ENCODE assay signal across 27 cellular contexts in the genomic region with DNA sequence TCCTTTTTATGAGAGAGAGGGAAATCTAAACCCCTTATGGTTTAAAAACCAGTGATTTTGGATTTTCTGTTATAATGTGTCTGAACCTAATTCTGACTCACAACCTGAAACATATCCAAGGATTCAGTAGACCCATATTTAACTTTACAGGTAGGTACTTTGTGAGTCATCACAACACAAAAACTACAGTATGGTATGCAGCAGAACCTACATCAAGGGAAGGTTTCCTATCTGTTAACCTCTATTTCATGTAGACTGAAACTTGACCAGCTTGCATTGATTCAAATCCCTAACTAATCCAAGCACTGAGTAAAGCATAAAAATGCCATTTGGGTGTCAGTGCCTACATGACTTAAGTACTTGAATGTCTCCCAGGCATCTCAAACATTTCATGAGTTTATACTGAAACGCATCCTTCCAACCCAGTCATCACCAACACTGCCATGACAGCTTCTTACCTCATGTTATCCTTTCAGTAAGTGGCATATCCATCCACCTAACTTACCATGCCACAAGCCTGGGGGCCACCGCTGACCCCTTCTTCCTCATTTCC.
"Had no signal": no experiment of that assay in that cellular context is flagged by ENCODE, and none has a peak within 500 bp of the region (broad histone marks: within the 10 kb centered on the region; RNA-seq: fewer than 3 reads in every experiment).

No MANE protein-coding gene starts in this region.

- H3K27me3 Mint-ChIP-seq: activated CD4-positive, alpha-beta memory T cell treated with anti-CD3 and anti-CD28 coated beads for 36 hours; T-helper 17 cell had no signal

- H3K36me3 Mint-ChIP-seq: activated CD4-positive, alpha-beta memory T cell treated with anti-CD3 and anti-CD28 coated beads for 36 hours; activated naive CD8-positive, alpha-beta T cell treated with anti-CD3 and anti-CD28 coated beads, Interleukin-2, amount 10 ng/mL, durations not matched to agents 7 days and 5 days; mesothelial cell of epicardium; naive thymus-derived CD8-positive, alpha-beta T cell; neural progenitor cell had no signal

- ATAC-seq: activated T-cell treated with anti-CD3 and anti-CD28 coated beads, Interleukin-2, amount 50 U/mL, for 72 hours; naive thymus-derived CD8-positive, alpha-beta T cell; T-helper 17 cell had no signal

- H3K27me3 ChIP-seq: hepatocyte, sigmoid colon, upper lobe of left lung had no signal

- H3K27ac ChIP-seq: coronary artery, epithelial cell of prostate, hepatocyte, left ventricle myocardium inferior, neural progenitor cell, sigmoid colon, thoracic aorta, upper lobe of left lung had no signal

- H3K27ac Mint-ChIP-seq: activated CD4-positive, alpha-beta memory T cell treated with anti-CD3 and anti-CD28 coated beads for 36 hours; activated naive CD4-positive, alpha-beta T cell treated with anti-CD3 and anti-CD28 coated beads for 36 hours; activated naive CD8-positive, alpha-beta T cell treated with anti-CD3 and anti-CD28 coated beads, Interleukin-2, amount 10 ng/mL, durations not matched to agents 7 days and 5 days; activated T-cell treated with anti-CD3 and anti-CD28 coated beads, Interleukin-2, amount 50 U/mL, for 72 hours; endodermal cell; immature natural killer cell; mesothelial cell of epicardium; neural progenitor cell; T-helper 17 cell had no signal

- H3K9me3 Mint-ChIP-seq: activated CD4-positive, alpha-beta memory T cell treated with anti-CD3 and anti-CD28 coated beads for 36 hours; activated naive CD4-positive, alpha-beta T cell treated with anti-CD3 and anti-CD28 coated beads for 36 hours; activated naive CD8-positive, alpha-beta T cell treated with anti-CD3 and anti-CD28 coated beads, Interleukin-2, amount 10 ng/mL, durations not matched to agents 7 days and 5 days; activated T-cell treated with anti-CD3 and anti-CD28 coated beads, Interleukin-2, amount 50 U/mL, for 72 hours; endodermal cell; immature natural killer cell; mesothelial cell of epicardium; naive thymus-derived CD8-positive, alpha-beta T cell; neural progenitor cell had no signal

- H3K4me3 Mint-ChIP-seq: activated CD4-positive, alpha-beta memory T cell treated with anti-CD3 and anti-CD28 coated beads for 36 hours; activated naive CD4-positive, alpha-beta T cell treated with anti-CD3 and anti-CD28 coated beads for 36 hours; activated naive CD8-positive, alpha-beta T cell treated with anti-CD3 and anti-CD28 coated beads, Interleukin-2, amount 10 ng/mL, durations not matched to agents 7 days and 5 days; activated T-cell treated with anti-CD3 and anti-CD28 coated beads, Interleukin-2, amount 50 U/mL, for 72 hours; endodermal cell; immature natural killer cell; mesothelial cell of epicardium; naive thymus-derived CD8-positive, alpha-beta T cell; neural progenitor cell; T-helper 17 cell had no signal

- DNase-seq: activated CD4-positive, alpha-beta memory T cell treated with anti-CD3 and anti-CD28 coated beads for 36 hours; activated CD4-positive, alpha-beta T cell treated with anti-CD3 and anti-CD28 coated beads for 48 hours; activated CD4-positive, CD25-positive, alpha-beta regulatory T cell; activated effector memory CD4-positive, alpha-beta T cell treated with Interleukin-2 at 50 U/mL for 16 hours; activated naive CD4-positive, alpha-beta T cell treated with anti-CD3 and anti-CD28 coated beads for 36 hours; activated naive CD8-positive, alpha-beta T cell treated with anti-CD3 and anti-CD28 coated beads, Interleukin-2, amount 10 ng/mL, durations not matched to agents 7 days and 5 days; activated T-cell treated with anti-CD3 and anti-CD28 coated beads, Interleukin-2, amount 50 U/mL, for 72 hours; amniotic stem cell; cerebellar nuclear complex; endodermal cell; foreskin melanocyte; immature natural killer cell; kidney glomerular epithelial cell; left ventricle myocardium inferior; naive thymus-derived CD8-positive, alpha-beta T cell; posterior cingulate gyrus; stimulated activated CD4-positive, alpha-beta T cell treated with anti-CD3 and anti-CD28 coated beads, Interleukin-2, amount 100 ng/mL, for 48 hours; stimulated activated naive CD4-positive, alpha-beta T cell treated with Interleukin-2 at 50 U/mL for 16 hours; T-helper 17 cell; upper lobe of left lung had no signal
